In the genomic region with DNA sequence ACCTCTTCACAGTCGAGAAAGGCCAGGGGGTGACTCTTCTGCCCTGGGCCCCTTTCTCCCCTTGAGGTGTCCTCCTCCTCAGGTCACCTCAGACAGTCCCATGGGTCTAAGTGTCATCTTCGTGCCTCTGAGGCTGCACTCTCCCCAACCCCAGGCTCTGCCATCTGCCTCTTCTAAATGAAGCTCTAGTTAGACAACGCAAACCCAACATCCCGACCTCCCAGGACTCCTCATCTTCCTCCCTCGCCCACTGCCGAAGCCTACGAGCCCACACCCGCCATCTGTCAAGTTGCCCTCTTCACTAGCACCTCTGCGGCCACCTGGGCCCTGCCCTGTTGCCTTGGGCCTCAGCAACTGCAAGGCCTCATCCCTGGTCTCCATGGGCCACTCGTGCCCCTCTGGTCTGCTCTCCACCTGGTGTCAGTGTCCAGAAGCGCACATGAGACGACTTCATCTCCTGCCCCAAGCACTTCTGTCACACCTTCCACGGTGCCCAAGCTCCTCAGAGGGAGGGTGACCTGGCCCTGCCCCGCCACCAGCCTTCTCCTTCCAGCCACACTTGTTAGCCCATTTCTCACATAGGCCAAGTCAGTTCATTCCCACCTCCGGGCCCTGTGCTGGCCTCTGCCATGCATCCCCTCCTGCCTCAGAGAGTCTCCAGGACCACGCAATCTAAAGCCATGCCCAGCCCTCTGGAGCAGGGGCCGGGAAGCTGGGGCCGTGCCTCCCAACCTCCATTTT, we compare ENCODE assay signal across 22 cellular contexts. TPM values are rescaled to one million over a fixed set of nuclear protein-coding genes. Genes with fewer than 3 reads are reported as not detected.
DNase-seq lines count a peak whose midpoint lies in the region; ATAC-seq and TF ChIP-seq lines count a peak whose summit lies in the region.
"Had no signal": no experiment of that assay in that cellular context is flagged by ENCODE, and none has a peak within 500 bp of the region (broad histone marks: within the 10 kb centered on the region; RNA-seq: fewer than 3 reads in every experiment).

No MANE protein-coding gene starts in this region.

- no peak for TF ChIP-seq POLR2A in heart left ventricle (IDR thresholded peaks at IDR 0.05)

- CTCF ChIA-PET in activated CD8-positive, alpha-beta memory T cell treated with anti-CD3 and anti-CD28 coated beads, Interleukin-2, amount 10 ng/mL, durations not matched to agents 7 days and 5 days (lab: Charles Lee): interaction anchor here (1.3 kb wide), 1 partner anchor 25 kb away, joined by 3 read pairs; no protein-coding TSS in a partner anchor

- H3K27ac ChIP-seq in heart left ventricle (peak overlapping the region in 1 of 12 donors; percentile 11), aorta (ENCODE audit: low read depth in 1 of 2, low read length in 2 of 2) (no peak overlapping the region)
- H3K27ac ChIP-seq: coronary artery had no signal

- H3K4me1 ChIP-seq in heart left ventricle (peaks cover 0 to 10% (median 0%) of the 10 kb centered on the region in 12 donors), aorta (ENCODE audit: control insufficient read depth in 1 of 2, insufficient read depth in 2 of 2, low read length in 2 of 2) (no peaks in the 10 kb centered on the region)
- H3K4me1 ChIP-seq: esophagus squamous epithelium had no signal

- intact Hi-C loops in heart left ventricle (cut with DNase I) (no loop called here), cardiac septum (cut with DNase I) (no loop called here), aorta (cut with DNase I) (no loop called here)

- no peaks in the 10 kb centered on the region for H3K4me1 Mint-ChIP-seq in mesothelial cell of epicardium
- H3K4me1 Mint-ChIP-seq in activated CD8-positive, alpha-beta memory T cell treated with anti-CD3 and anti-CD28 coated beads, Interleukin-2, amount 10 ng/mL, durations not matched to agents 7 days and 5 days: no peaks in the 10 kb centered on the region
- H3K4me1 Mint-ChIP-seq: activated CD4-positive, alpha-beta T cell treated with anti-CD3 and anti-CD28 coated beads, Interleukin-2, amount 10 ng/mL, durations not matched to agents 7 days and 5 days had no signal

- H3K9me3 ChIP-seq in heart left ventricle (no peaks in the 10 kb centered on the region), aorta (ENCODE audit: control insufficient read depth, low read length) (no peaks in the 10 kb centered on the region)
- H3K9me3 ChIP-seq: esophagus squamous epithelium, neutrophil had no signal

- 90 to 93% (median 92%) methylated on average over 18 of the region's 18 CpGs for WGBS in heart left ventricle, 4 donors
- 86 to 88% methylated on average over 18 of the region's 18 CpGs for WGBS in aorta, 2 donors

- ATAC-seq in heart left ventricle (no peak), aorta (ENCODE audit: low FRiP score) (no peak)
- no peak for ATAC-seq in activated CD8-positive, alpha-beta memory T cell treated with anti-CD3 and anti-CD28 coated beads, Interleukin-2, amount 10 ng/mL, durations not matched to agents 7 days and 5 days
- ATAC-seq: left lobe of liver had no signal

- H3K36me3 ChIP-seq in heart left ventricle (peaks cover 0 to 100% (median 94%) of the 10 kb centered on the region in 9 donors), aorta (ENCODE audit: control insufficient read depth in 1 of 2, insufficient read depth in 2 of 2, low read length in 1 of 2) (peaks cover 0 to under 1% of the 10 kb centered on the region in 2 donors)

- peak overlapping the region; percentile 4 for H3K27ac Mint-ChIP-seq in mesothelial cell of epicardium
- no peak overlapping the region for H3K27ac Mint-ChIP-seq in activated CD8-positive, alpha-beta memory T cell treated with anti-CD3 and anti-CD28 coated beads, Interleukin-2, amount 10 ng/mL, durations not matched to agents 7 days and 5 days
- H3K27ac Mint-ChIP-seq: activated CD4-positive, alpha-beta T cell treated with anti-CD3 and anti-CD28 coated beads, Interleukin-2, amount 10 ng/mL, durations not matched to agents 7 days and 5 days had no signal

- no peak overlapping the region for H3K4me3 ChIP-seq in heart left ventricle
- no peak overlapping the region for H3K4me3 ChIP-seq in choroid plexus epithelial cell (ENCODE audit: low read depth, low read length)
- no peak overlapping the region for H3K4me3 ChIP-seq in aorta (ENCODE audit: low read length in 2 of 2)
- H3K4me3 ChIP-seq: coronary artery, esophagus squamous epithelium had no signal

- peaks cover 38% of the 10 kb centered on the region for H3K36me3 Mint-ChIP-seq in mesothelial cell of epicardium
- H3K36me3 Mint-ChIP-seq in activated CD8-positive, alpha-beta memory T cell treated with anti-CD3 and anti-CD28 coated beads, Interleukin-2, amount 10 ng/mL, durations not matched to agents 7 days and 5 days: peaks cover 4% of the 10 kb centered on the region

- TF ChIP-seq CTCF in heart left ventricle (IDR thresholded peaks at IDR 0.05) (no peak), choroid plexus epithelial cell (conservative IDR thresholded peaks at IDR 0.05; ENCODE audit: low read depth, low read length) (peak; percentile 12), mesothelial cell of epicardium (IDR thresholded peaks at IDR 0.05; ENCODE audit: unreplicated experiment) (no peak)

- no peaks in the 10 kb centered on the region for H3K9me3 Mint-ChIP-seq in mesothelial cell of epicardium
- no peaks in the 10 kb centered on the region for H3K9me3 Mint-ChIP-seq in activated CD8-positive, alpha-beta memory T cell treated with anti-CD3 and anti-CD28 coated beads, Interleukin-2, amount 10 ng/mL, durations not matched to agents 7 days and 5 days (ENCODE audit: low read depth)
- H3K9me3 Mint-ChIP-seq: activated CD4-positive, alpha-beta T cell treated with anti-CD3 and anti-CD28 coated beads, Interleukin-2, amount 10 ng/mL, durations not matched to agents 7 days and 5 days had no signal

- no peaks in the 10 kb centered on the region for H3K27me3 ChIP-seq in heart left ventricle
- no peaks in the 10 kb centered on the region for H3K27me3 ChIP-seq in aorta (ENCODE audit: control insufficient read depth in 1 of 2, insufficient read depth in 2 of 2, low read length in 1 of 2)
- H3K27me3 ChIP-seq: esophagus squamous epithelium, neutrophil had no signal

- DNase-seq in heart left ventricle: peak in 3 of 5 donors; percentile 19 to 41 (median 26)
- no peak for DNase-seq in cardiac septum (ENCODE audit: low spot score)
- no peak for DNase-seq in choroid plexus epithelial cell (ENCODE audit: low read depth)
- DNase-seq in mesothelial cell of epicardium (ENCODE audit: low spot score in 2 of 2, unreplicated experiment in 2 of 2): no peak
- peak; percentile 35 to 73 for DNase-seq in aorta
- DNase-seq in HPDE6-E6E7 (ENCODE audit: extremely low spot score): no peak
- no peak for DNase-seq in activated effector memory CD4-positive, alpha-beta T cell treated with Interleukin-2 at 50 U/mL for 16 hours
- DNase-seq in activated CD8-positive, alpha-beta memory T cell treated with anti-CD3 and anti-CD28 coated beads, Interleukin-2, amount 10 ng/mL, durations not matched to agents 7 days and 5 days: no peak
- DNase-seq: activated CD4-positive, alpha-beta T cell treated with anti-CD3 and anti-CD28 coated beads, Interleukin-2, amount 10 ng/mL, durations not matched to agents 7 days and 5 days; activated T-cell treated with anti-CD3 and anti-CD28 coated beads, Interleukin-2, amount 50 U/mL, for 48 hours; DMS153; esophagus squamous epithelium; IMR-90; NCI-H2107; NK-92 treated with Interleukin-12 subunit alpha and Interleukin-12 subunit beta, amount 100 ng/mL, for 24 hours; SHP77 treated with DMSO at 0.1 percent for 48 hours; small intestine; stimulated activated naive CD4-positive, alpha-beta T cell treated with Interleukin-2 at 50 U/mL for 16 hours; T-helper 9 cell had no signal

- H3K27me3 Mint-ChIP-seq in mesothelial cell of epicardium (ENCODE audit: low read depth): no peaks in the 10 kb centered on the region
- H3K27me3 Mint-ChIP-seq in activated CD8-positive, alpha-beta memory T cell treated with anti-CD3 and anti-CD28 coated beads, Interleukin-2, amount 10 ng/mL, durations not matched to agents 7 days and 5 days: no peaks in the 10 kb centered on the region
- H3K27me3 Mint-ChIP-seq: activated CD4-positive, alpha-beta T cell treated with anti-CD3 and anti-CD28 coated beads, Interleukin-2, amount 10 ng/mL, durations not matched to agents 7 days and 5 days had no signal

- no peak overlapping the region for H3K4me3 Mint-ChIP-seq in mesothelial cell of epicardium
- H3K4me3 Mint-ChIP-seq in activated CD8-positive, alpha-beta memory T cell treated with anti-CD3 and anti-CD28 coated beads, Interleukin-2, amount 10 ng/mL, durations not matched to agents 7 days and 5 days: no peak overlapping the region
- H3K4me3 Mint-ChIP-seq: activated CD4-positive, alpha-beta T cell treated with anti-CD3 and anti-CD28 coated beads, Interleukin-2, amount 10 ng/mL, durations not matched to agents 7 days and 5 days had no signal

RNA-seq across cellular contexts. Expression of a gene that starts 53.8 kb away (rescaled TPM):
- total RNA-seq in heart left ventricle (10 to 100 TPM; 27.9 to 91.3 (median 40.0) TPM), cardiac septum (46.7 TPM), mesothelial cell of epicardium (211 to 212 TPM (median 211 TPM) in 3 replicates), aorta (100 to 1,000 TPM; 165 to 178 TPM)
- polyA plus RNA-seq in heart left ventricle (10 to 100 TPM; 24.9 to 53.8 TPM), aorta (10 to 100 TPM; 19.3 to 78.6 TPM)
- total RNA-seq in activated CD8-positive, alpha-beta memory T cell treated with anti-CD3 and anti-CD28 coated beads, Interleukin-2, amount 10 ng/mL, durations not matched to agents 7 days and 5 days: 10 to 100 TPM; 55.7 to 59.6 TPM

RNA-seq across cellular contexts. Expression of a gene that starts 58.4 kb away (rescaled TPM):
- total RNA-seq in heart left ventricle: 100 to 1,000 TPM; 447 to 697 (median 546) TPM
- 100 to 1,000 TPM; 473 to 738 TPM for polyA plus RNA-seq in heart left ventricle
- 569 TPM for total RNA-seq in cardiac septum
- total RNA-seq in mesothelial cell of epicardium: 192 to 199 TPM (median 193 TPM) in 3 replicates
- 1,000 to 10,000 TPM; 1,041 to 1,932 TPM for total RNA-seq in aorta
- polyA plus RNA-seq in aorta: 1,000 to 10,000 TPM; 2,289 to 5,298 TPM
- total RNA-seq in activated CD8-positive, alpha-beta memory T cell treated with anti-CD3 and anti-CD28 coated beads, Interleukin-2, amount 10 ng/mL, durations not matched to agents 7 days and 5 days: 10 to 100 TPM; 55.8 to 78.3 TPM

Comparison
In these comparisons a context has a peak if more than half of its experiments do, and no peak if none do; other contexts are left out.
1. DNase-seq: peak in heart left ventricle (3 of 5) and aorta (2 of 2); none in cardiac septum (single experiment), choroid plexus epithelial cell (single experiment), mesothelial cell of epicardium (0 of 2), HPDE6-E6E7 (single experiment), activated effector memory CD4-positive, alpha-beta T cell treated with Interleukin-2 at 50 U/mL for 16 hours (single experiment) and activated CD8-positive, alpha-beta memory T cell treated with anti-CD3 and anti-CD28 coated beads, Interleukin-2, amount 10 ng/mL, durations not matched to agents 7 days and 5 days (single experiment).